Comparison of ENCODE assay signal across 1 cellular context in the genomic region with DNA sequence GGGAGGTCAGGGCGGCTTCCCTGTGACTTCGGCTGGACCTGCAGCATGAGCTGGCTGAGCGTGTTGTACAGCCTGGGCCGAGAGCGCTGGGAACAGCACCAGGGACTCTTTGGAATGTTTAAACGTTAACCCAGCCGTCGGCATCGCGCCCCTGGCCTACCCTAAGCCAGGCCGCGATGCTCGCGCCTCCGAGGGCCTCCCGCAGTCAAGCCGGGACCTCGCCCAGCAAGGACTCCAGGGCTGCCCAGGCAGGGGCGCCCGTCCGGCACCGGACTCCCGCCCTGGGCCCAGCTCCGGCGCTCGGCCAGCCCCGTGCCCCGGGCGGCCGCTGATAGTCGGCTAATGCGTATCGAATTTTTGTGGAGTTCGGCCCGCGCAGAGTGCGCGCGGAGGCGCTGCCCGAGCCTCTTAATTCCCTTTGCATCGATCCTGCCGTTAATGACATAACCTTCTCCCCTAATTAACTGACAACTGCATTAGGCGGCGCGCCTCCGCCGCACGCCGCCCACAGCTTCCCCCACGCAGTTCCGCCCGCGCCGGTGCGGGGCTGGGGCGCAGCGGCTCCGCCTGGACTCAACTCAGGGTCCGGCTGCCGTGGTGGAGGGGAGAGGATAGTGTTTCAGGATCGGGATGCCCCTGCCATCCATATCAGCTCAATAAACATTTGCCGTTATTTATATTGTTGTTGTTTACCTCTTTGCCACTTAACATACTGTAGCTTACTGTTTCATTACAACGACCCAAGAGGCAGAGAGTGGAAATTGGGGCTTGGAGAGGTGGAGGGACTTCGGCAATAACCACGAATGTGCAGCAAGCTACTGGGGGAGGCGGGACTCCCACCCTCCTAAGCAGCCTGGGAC.
A peak's percentile ranks its signal among the peaks of the same experiment; 100 is the strongest.
TF ChIP-seq lines count a peak whose summit lies in the region.

No MANE protein-coding gene starts in this region.

TF ChIP-seq in HepG2, 621 proteins besides CTCF, POLR2A, EP300 and RAD21 (continued from another document):
- TF ChIP-seq ATF7-NPFF (CRISPR knock-in tag; IDR thresholded peaks at IDR 0.05; ENCODE audit: low read depth) (0 out of 2 replicates have a peak, but pooled peaks have one; percentile 41), HDAC1 (CRISPR knock-in tag; IDR thresholded peaks at IDR 0.05) (0 out of 2 replicates have a peak, but pooled peaks have one; percentile 6), ZNF564 (CRISPR knock-in tag; IDR thresholded peaks at IDR 0.05) (no peak), ZFX (CRISPR knock-in tag; IDR thresholded peaks at IDR 0.05; ENCODE audit: low read depth) (peak; percentile 86), TBX3 (IDR thresholded peaks at IDR 0.05; ENCODE audit: borderline replicate concordance) (no peak), TEAD3 (CRISPR knock-in tag; optimal IDR thresholded peaks at IDR 0.05; ENCODE audit: borderline replicate concordance) (peak; percentile 65), KDM3A (CRISPR knock-in tag; IDR thresholded peaks at IDR 0.05; ENCODE audit: low read depth) (0 out of 2 replicates have a peak, but pooled peaks have one; percentile 15)
- TF ChIP-seq, protein P1, sequence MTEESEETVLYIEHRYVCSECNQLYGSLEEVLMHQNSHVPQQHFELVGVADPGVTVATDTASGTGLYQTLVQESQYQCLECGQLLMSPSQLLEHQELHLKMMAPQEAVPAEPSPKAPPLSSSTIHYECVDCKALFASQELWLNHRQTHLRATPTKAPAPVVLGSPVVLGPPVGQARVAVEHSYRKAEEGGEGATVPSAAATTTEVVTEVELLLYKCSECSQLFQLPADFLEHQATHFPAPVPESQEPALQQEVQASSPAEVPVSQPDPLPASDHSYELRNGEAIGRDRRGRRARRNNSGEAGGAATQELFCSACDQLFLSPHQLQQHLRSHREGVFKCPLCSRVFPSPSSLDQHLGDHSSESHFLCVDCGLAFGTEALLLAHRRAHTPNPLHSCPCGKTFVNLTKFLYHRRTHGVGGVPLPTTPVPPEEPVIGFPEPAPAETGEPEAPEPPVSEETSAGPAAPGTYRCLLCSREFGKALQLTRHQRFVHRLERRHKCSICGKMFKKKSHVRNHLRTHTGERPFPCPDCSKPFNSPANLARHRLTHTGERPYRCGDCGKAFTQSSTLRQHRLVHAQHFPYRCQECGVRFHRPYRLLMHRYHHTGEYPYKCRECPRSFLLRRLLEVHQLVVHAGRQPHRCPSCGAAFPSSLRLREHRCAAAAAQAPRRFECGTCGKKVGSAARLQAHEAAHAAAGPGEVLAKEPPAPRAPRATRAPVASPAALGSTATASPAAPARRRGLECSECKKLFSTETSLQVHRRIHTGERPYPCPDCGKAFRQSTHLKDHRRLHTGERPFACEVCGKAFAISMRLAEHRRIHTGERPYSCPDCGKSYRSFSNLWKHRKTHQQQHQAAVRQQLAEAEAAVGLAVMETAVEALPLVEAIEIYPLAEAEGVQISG (CRISPR knock-in tag; IDR thresholded peaks at IDR 0.05): 0 out of 2 replicates have a peak, but pooled peaks have one; percentile 31
